1 cellular context compared by ENCODE assay signal in genomic region chr12:57461326-57461903, GRCh38.
TF ChIP-seq lines count a peak whose summit lies in the region.

No MANE protein-coding gene starts in this region.

TF ChIP-seq in HepG2, 621 proteins besides CTCF, POLR2A, EP300 and RAD21:
- TF ChIP-seq CREB1 (IDR thresholded peaks at IDR 0.05) = 0 out of 2 replicates have a peak, but pooled peaks have one; percentile 31
- no peak for TF ChIP-seq CREB1 (CRISPR knock-in tag; IDR thresholded peaks at IDR 0.05)
- no peak for TF ChIP-seq ZNF558 (CRISPR knock-in tag; IDR thresholded peaks at IDR 0.05; ENCODE audit: borderline replicate concordance)
- TF ChIP-seq PPARG (CRISPR knock-in tag; conservative IDR thresholded peaks at IDR 0.05) = no peak
- no peak for TF ChIP-seq NFYC (CRISPR knock-in tag; IDR thresholded peaks at IDR 0.05)
- peak; percentile 63; the same call in 1 of the 2 replicates for TF ChIP-seq ZNF652 (CRISPR knock-in tag; IDR thresholded peaks at IDR 0.05; ENCODE audit: borderline replicate concordance, low read depth)
- no peak for TF ChIP-seq ZNF639 (CRISPR knock-in tag; conservative IDR thresholded peaks at IDR 0.05)
- TF ChIP-seq, protein P1, sequence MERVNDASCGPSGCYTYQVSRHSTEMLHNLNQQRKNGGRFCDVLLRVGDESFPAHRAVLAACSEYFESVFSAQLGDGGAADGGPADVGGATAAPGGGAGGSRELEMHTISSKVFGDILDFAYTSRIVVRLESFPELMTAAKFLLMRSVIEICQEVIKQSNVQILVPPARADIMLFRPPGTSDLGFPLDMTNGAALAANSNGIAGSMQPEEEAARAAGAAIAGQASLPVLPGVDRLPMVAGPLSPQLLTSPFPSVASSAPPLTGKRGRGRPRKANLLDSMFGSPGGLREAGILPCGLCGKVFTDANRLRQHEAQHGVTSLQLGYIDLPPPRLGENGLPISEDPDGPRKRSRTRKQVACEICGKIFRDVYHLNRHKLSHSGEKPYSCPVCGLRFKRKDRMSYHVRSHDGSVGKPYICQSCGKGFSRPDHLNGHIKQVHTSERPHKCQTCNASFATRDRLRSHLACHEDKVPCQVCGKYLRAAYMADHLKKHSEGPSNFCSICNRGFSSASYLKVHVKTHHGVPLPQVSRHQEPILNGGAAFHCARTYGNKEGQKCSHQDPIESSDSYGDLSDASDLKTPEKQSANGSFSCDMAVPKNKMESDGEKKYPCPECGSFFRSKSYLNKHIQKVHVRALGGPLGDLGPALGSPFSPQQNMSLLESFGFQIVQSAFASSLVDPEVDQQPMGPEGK (CRISPR knock-in tag; IDR thresholded peaks at IDR 0.05) = peak; percentile 51; the same call in 1 of the 2 replicates
TF ChIP-seq in HepG2: peak in this region for 3.
